ENCODE assay signal across 9 cellular contexts in genomic region chr12:93381183-93381975, GRCh38. TPM values are rescaled to one million over a fixed set of nuclear protein-coding genes. Genes with fewer than 3 reads are reported as not detected.
DNase-seq lines count a peak whose midpoint lies in the region; ATAC-seq and TF ChIP-seq lines count a peak whose summit lies in the region.
"Had no signal": no experiment of that assay in that cellular context is flagged by ENCODE, and none has a peak within 500 bp of the region (broad histone marks: within the 10 kb centered on the region; RNA-seq: fewer than 3 reads in every experiment).

No MANE protein-coding gene starts in this region.

- POLR2A ChIA-PET in activated CD4-positive, alpha-beta T cell treated with anti-CD3 and anti-CD28 coated beads for 36 hours (lab: Charles Lee) = interaction anchor here (1.5 kb wide), 1 partner anchor 38 kb away, joined by 12 read pairs; no protein-coding TSS in a partner anchor

- WGBS in stomach, 5 donors = 34 to 57% (median 39%) methylated on average over 5 of the region's 5 CpGs

- peak overlapping the region; percentile 99 for H3K27ac Mint-ChIP-seq in activated CD4-positive, alpha-beta T cell treated with anti-CD3 and anti-CD28 coated beads for 36 hours
- peak overlapping the region; percentile 64 for H3K27ac Mint-ChIP-seq in activated naive CD8-positive, alpha-beta T cell treated with anti-CD3 and anti-CD28 coated beads for 36 hours
- no peak overlapping the region for H3K27ac Mint-ChIP-seq in immature natural killer cell

- no peaks in the 10 kb centered on the region for H3K27me3 Mint-ChIP-seq in activated CD4-positive, alpha-beta T cell treated with anti-CD3 and anti-CD28 coated beads for 36 hours
- H3K27me3 Mint-ChIP-seq in activated naive CD8-positive, alpha-beta T cell treated with anti-CD3 and anti-CD28 coated beads for 36 hours = no peaks in the 10 kb centered on the region
- H3K27me3 Mint-ChIP-seq in immature natural killer cell (ENCODE audit: low read depth in 3 of 3) = peaks cover 5 to 8% (median 5%) of the 10 kb centered on the region in 3 donors

- peak overlapping the region; percentile 24 to 98 (median 97) for H3K27ac ChIP-seq in stomach
- H3K27ac ChIP-seq: C4-2B had no signal

- peak overlapping the region; percentile 79 to 97 (median 89) for H3K4me3 ChIP-seq in stomach

- no peaks in the 10 kb centered on the region for H3K9me3 ChIP-seq in stomach

- intact Hi-C loops in activated CD4-positive, alpha-beta T cell treated with anti-CD3 and anti-CD28 coated beads for 36 hours (cut with DNase I, micrococcal nuclease) = loop anchor here in 1 of 2 experiments (5.0 to 10.0 kb wide), 2 partner anchors 36 to 597 kb away; no protein-coding TSS in a partner anchor
- intact Hi-C loops in stomach (cut with DNase I; ENCODE audit: low total_unique reads) = no loop called here

- H3K27me3 ChIP-seq in stomach = no peaks in the 10 kb centered on the region

- H3K4me1 Mint-ChIP-seq in activated CD4-positive, alpha-beta T cell treated with anti-CD3 and anti-CD28 coated beads for 36 hours = peaks cover 49% of the 10 kb centered on the region
- H3K4me1 Mint-ChIP-seq in activated naive CD8-positive, alpha-beta T cell treated with anti-CD3 and anti-CD28 coated beads for 36 hours = peaks cover 36% of the 10 kb centered on the region
- H3K4me1 Mint-ChIP-seq in immature natural killer cell = peaks cover 52 to 59% of the 10 kb centered on the region in 2 donors

- peaks cover 22% of the 10 kb centered on the region for H3K36me3 Mint-ChIP-seq in activated CD4-positive, alpha-beta T cell treated with anti-CD3 and anti-CD28 coated beads for 36 hours (ENCODE audit: low read depth)
- peaks cover 42% of the 10 kb centered on the region for H3K36me3 Mint-ChIP-seq in activated naive CD8-positive, alpha-beta T cell treated with anti-CD3 and anti-CD28 coated beads for 36 hours
- H3K36me3 Mint-ChIP-seq in immature natural killer cell = no peaks in the 10 kb centered on the region

- CTCF ChIA-PET in activated CD4-positive, alpha-beta T cell treated with anti-CD3 and anti-CD28 coated beads for 36 hours (lab: Charles Lee) = interaction anchor here (0.5 to 2.4 kb wide), 11 partner anchors 15 to 394 kb away, joined by 3 to 15 read pairs (median 3); partner anchors contain the start of gene MRPL42

- ATAC-seq in activated CD4-positive, alpha-beta T cell treated with anti-CD3 and anti-CD28 coated beads for 36 hours = no peak
- ATAC-seq in GM21825 (IDR thresholded peaks at IDR 0.05; ENCODE audit: unreplicated experiment) = no peak

- H3K4me1 ChIP-seq in stomach = peaks cover 25 to 82% (median 55%) of the 10 kb centered on the region in 4 donors

- no peak for TF ChIP-seq CTCF in stomach (IDR thresholded peaks at IDR 0.05)

- no peak for TF ChIP-seq EP300 in stomach (IDR thresholded peaks at IDR 0.05)

- TF ChIP-seq POLR2A in stomach (IDR thresholded peaks at IDR 0.05) = no peak

- no peaks in the 10 kb centered on the region for H3K36me3 ChIP-seq in stomach

- peak overlapping the region; percentile 98 for H3K4me3 Mint-ChIP-seq in activated CD4-positive, alpha-beta T cell treated with anti-CD3 and anti-CD28 coated beads for 36 hours
- H3K4me3 Mint-ChIP-seq in activated naive CD8-positive, alpha-beta T cell treated with anti-CD3 and anti-CD28 coated beads for 36 hours = peak overlapping the region; percentile 100
- H3K4me3 Mint-ChIP-seq in immature natural killer cell = peak overlapping the region in 3 of 5 donors; percentile 31 to 97 (median 34)

- no peak for DNase-seq in activated CD4-positive, alpha-beta T cell treated with anti-CD3 and anti-CD28 coated beads for 36 hours
- no peak for DNase-seq in activated CD4-positive, alpha-beta T cell treated with anti-CD3 and anti-CD28 coated beads, Interleukin-2, amount 50 U/mL, for 4 hours
- no peak for DNase-seq in activated naive CD8-positive, alpha-beta T cell treated with anti-CD3 and anti-CD28 coated beads for 36 hours
- DNase-seq in immature natural killer cell (no peak), stomach (no peak), COLO829 (ENCODE audit: low spot score) (no peak), AG08395 (ENCODE audit: low spot score) (no peak)

- no peaks in the 10 kb centered on the region for H3K9me3 Mint-ChIP-seq in activated CD4-positive, alpha-beta T cell treated with anti-CD3 and anti-CD28 coated beads for 36 hours (ENCODE audit: low read depth)
- H3K9me3 Mint-ChIP-seq in activated naive CD8-positive, alpha-beta T cell treated with anti-CD3 and anti-CD28 coated beads for 36 hours = no peaks in the 10 kb centered on the region
- H3K9me3 Mint-ChIP-seq in immature natural killer cell = no peaks in the 10 kb centered on the region

RNA-seq across cellular contexts. Expression of gene NUDT4, which starts 3.7 kb away (rescaled TPM):
- 10 to 100 TPM; 47.5 to 58.7 TPM for total RNA-seq in activated CD4-positive, alpha-beta T cell treated with anti-CD3 and anti-CD28 coated beads for 36 hours
- 10 to 100 TPM; 77.2 to 85.5 TPM for total RNA-seq in activated naive CD8-positive, alpha-beta T cell treated with anti-CD3 and anti-CD28 coated beads for 36 hours
- polyA plus RNA-seq in immature natural killer cell (10 to 100 TPM; 29.7 to 34.1 (median 30.6) TPM), stomach (10 to 100 TPM; 17.5 to 28.0 (median 23.5) TPM)
- total RNA-seq in stomach = 10 to 100 TPM; 19.8 to 77.7 (median 38.8) TPM

Comparison
In these comparisons a context has a peak if more than half of its experiments do, and no peak if none do; other contexts are left out.
1. H3K27ac Mint-ChIP-seq: peak in activated CD4-positive, alpha-beta T cell treated with anti-CD3 and anti-CD28 coated beads for 36 hours (single experiment) and activated naive CD8-positive, alpha-beta T cell treated with anti-CD3 and anti-CD28 coated beads for 36 hours (single experiment); none in immature natural killer cell (0 of 6).
2. H3K4me3 Mint-ChIP-seq: peak in every context shown above with its lines; median percentile 100 in activated naive CD8-positive, alpha-beta T cell treated with anti-CD3 and anti-CD28 coated beads for 36 hours; 98 in activated CD4-positive, alpha-beta T cell treated with anti-CD3 and anti-CD28 coated beads for 36 hours; 34 in immature natural killer cell.